ENCODE assay signal across 25 cellular contexts in genomic region chr1:15717418-15718131, GRCh38. TPM values are rescaled to one million over a fixed set of nuclear protein-coding genes. Genes with fewer than 3 reads are reported as not detected.
A peak's percentile ranks its signal among the peaks of the same experiment; 100 is the strongest.
DNase-seq lines count a peak whose midpoint lies in the region; ATAC-seq and TF ChIP-seq lines count a peak whose summit lies in the region.
"Had no signal": no experiment of that assay in that cellular context is flagged by ENCODE, and none has a peak within 500 bp of the region (broad histone marks: within the 10 kb centered on the region; RNA-seq: fewer than 3 reads in every experiment).

No MANE protein-coding gene starts in this region.

- H3K27me3 ChIP-seq in cardiac muscle cell (no peaks in the 10 kb centered on the region), gastroesophageal sphincter (no peaks in the 10 kb centered on the region)
- H3K27me3 ChIP-seq: BLaER1, brain microvascular endothelial cell had no signal

- H3K27me3 Mint-ChIP-seq in nephron progenitor cell (ENCODE audit: low read depth, poor library complexity) = no peaks in the 10 kb centered on the region
- H3K27me3 Mint-ChIP-seq in activated CD8-positive, alpha-beta memory T cell treated with anti-CD3 and anti-CD28 coated beads, Interleukin-2, amount 10 ng/mL, durations not matched to agents 7 days and 5 days = no peaks in the 10 kb centered on the region
- H3K27me3 Mint-ChIP-seq: activated naive CD8-positive, alpha-beta T cell treated with anti-CD3 and anti-CD28 coated beads, Interleukin-2, amount 50 U/mL, for 24 hours had no signal

- no peaks in the 10 kb centered on the region for H3K9me3 Mint-ChIP-seq in nephron progenitor cell
- H3K9me3 Mint-ChIP-seq in activated CD8-positive, alpha-beta memory T cell treated with anti-CD3 and anti-CD28 coated beads, Interleukin-2, amount 10 ng/mL, durations not matched to agents 7 days and 5 days (ENCODE audit: low read depth) = no peaks in the 10 kb centered on the region
- H3K9me3 Mint-ChIP-seq: activated naive CD8-positive, alpha-beta T cell treated with anti-CD3 and anti-CD28 coated beads, Interleukin-2, amount 50 U/mL, for 24 hours; neural crest cell had no signal

- H3K36me3 Mint-ChIP-seq in nephron progenitor cell (ENCODE audit: low read depth) = peaks cover 33% of the 10 kb centered on the region
- H3K36me3 Mint-ChIP-seq in activated CD8-positive, alpha-beta memory T cell treated with anti-CD3 and anti-CD28 coated beads, Interleukin-2, amount 10 ng/mL, durations not matched to agents 7 days and 5 days = peaks cover 7% of the 10 kb centered on the region

- TF ChIP-seq POLR2A in gastroesophageal sphincter (IDR thresholded peaks at IDR 0.05) = no peak

- DNase-seq in cardiac muscle cell (ENCODE audit: low read depth in 1 of 2, low spot score in 1 of 2) (peak in 1 of 2 donors; percentile 69), Right ventricle myocardium inferior (ENCODE audit: missing footprints) (no peak), nephron progenitor cell (no peak), RKO (ENCODE audit: low spot score) (no peak)
- DNase-seq in activated CD8-positive, alpha-beta memory T cell treated with anti-CD3 and anti-CD28 coated beads, Interleukin-2, amount 10 ng/mL, durations not matched to agents 7 days and 5 days = no peak
- DNase-seq: activated CD4-positive, alpha-beta T cell treated with anti-CD3 and anti-CD28 coated beads, Interleukin-2, amount 50 U/mL, for 4 hours; activated effector memory CD4-positive, alpha-beta T cell treated with Interleukin-2 at 50 U/mL for 16 hours; activated naive CD8-positive, alpha-beta T cell treated with anti-CD3 and anti-CD28 coated beads, Interleukin-2, amount 50 U/mL, for 24 hours; brain microvascular endothelial cell; dermis blood vessel endothelial cell; foreskin melanocyte; kidney glomerular epithelial cell; NCI-H1092 treated with DMSO at 0.1 percent for 48 hours; NCI-H2171 treated with DMSO at 0.1 percent for 48 hours; NCI-H748 treated with DMSO at 0.1 percent for 48 hours; T-helper 2 cell had no signal

- 57 to 69% methylated on average over 8 of the region's 11 CpGs for WGBS in gastroesophageal sphincter (ENCODE audit: low coverage in 1 of 2), 2 donors

- H3K4me1 ChIP-seq in cardiac muscle cell (ENCODE audit: low read depth) (peaks cover 27% of the 10 kb centered on the region), gastroesophageal sphincter (peaks cover 0 to 56% (median 11%) of the 10 kb centered on the region in 3 donors)
- H3K4me1 ChIP-seq: A549, BLaER1 had no signal

- TF ChIP-seq EP300 in gastroesophageal sphincter (IDR thresholded peaks at IDR 0.05) = no peak

- intact Hi-C loops in Right ventricle myocardium inferior (cut with DNase I) = loop anchor here (5.0 kb wide), 1 partner anchor 35 kb away; the partner anchor contains the start of gene PLEKHM2

- ATAC-seq in Right ventricle myocardium inferior (no peak), gastroesophageal sphincter (peak; percentile 43), HG03439 (IDR thresholded peaks at IDR 0.05; ENCODE audit: unreplicated experiment) (no peak), GM21390 (IDR thresholded peaks at IDR 0.05; ENCODE audit: unreplicated experiment) (no peak)
- ATAC-seq in activated CD8-positive, alpha-beta memory T cell treated with anti-CD3 and anti-CD28 coated beads, Interleukin-2, amount 10 ng/mL, durations not matched to agents 7 days and 5 days = no peak
- ATAC-seq: A549; activated naive CD8-positive, alpha-beta T cell treated with anti-CD3 and anti-CD28 coated beads, Interleukin-2, amount 50 U/mL, for 24 hours had no signal

- H3K4me3 Mint-ChIP-seq in nephron progenitor cell = no peak overlapping the region
- H3K4me3 Mint-ChIP-seq in activated CD8-positive, alpha-beta memory T cell treated with anti-CD3 and anti-CD28 coated beads, Interleukin-2, amount 10 ng/mL, durations not matched to agents 7 days and 5 days = no peak overlapping the region
- H3K4me3 Mint-ChIP-seq: activated naive CD8-positive, alpha-beta T cell treated with anti-CD3 and anti-CD28 coated beads, Interleukin-2, amount 50 U/mL, for 24 hours; neural crest cell had no signal

- CTCF ChIA-PET in activated CD8-positive, alpha-beta memory T cell treated with anti-CD3 and anti-CD28 coated beads, Interleukin-2, amount 10 ng/mL, durations not matched to agents 7 days and 5 days (lab: Charles Lee) = no interaction called here

- H3K4me1 Mint-ChIP-seq in nephron progenitor cell = peaks cover 7% of the 10 kb centered on the region
- no peaks in the 10 kb centered on the region for H3K4me1 Mint-ChIP-seq in activated CD8-positive, alpha-beta memory T cell treated with anti-CD3 and anti-CD28 coated beads, Interleukin-2, amount 10 ng/mL, durations not matched to agents 7 days and 5 days
- H3K4me1 Mint-ChIP-seq: activated naive CD8-positive, alpha-beta T cell treated with anti-CD3 and anti-CD28 coated beads, Interleukin-2, amount 50 U/mL, for 24 hours; neural crest cell had no signal

- peak overlapping the region; percentile 91 for H3K27ac ChIP-seq in cardiac muscle cell
- H3K27ac ChIP-seq in gastroesophageal sphincter = peak overlapping the region in 3 of 4 donors; percentile 28 to 41 (median 32)
- H3K27ac ChIP-seq: A549, BLaER1, brain microvascular endothelial cell, epithelial cell of prostate had no signal

- TF ChIP-seq CTCF in cardiac muscle cell (IDR thresholded peaks at IDR 0.05; ENCODE audit: low read depth, low read length) = no peak
- TF ChIP-seq CTCF in gastroesophageal sphincter (IDR thresholded peaks at IDR 0.05) = no peak
- no peak for TF ChIP-seq CTCF in nephron progenitor cell (IDR thresholded peaks at IDR 0.05)

- H3K27ac Mint-ChIP-seq in nephron progenitor cell = peak overlapping the region; percentile 42
- no peak overlapping the region for H3K27ac Mint-ChIP-seq in activated CD8-positive, alpha-beta memory T cell treated with anti-CD3 and anti-CD28 coated beads, Interleukin-2, amount 10 ng/mL, durations not matched to agents 7 days and 5 days
- H3K27ac Mint-ChIP-seq: activated naive CD8-positive, alpha-beta T cell treated with anti-CD3 and anti-CD28 coated beads, Interleukin-2, amount 50 U/mL, for 24 hours had no signal

- H3K4me3 ChIP-seq in cardiac muscle cell (no peak overlapping the region), gastroesophageal sphincter (no peak overlapping the region)
- H3K4me3 ChIP-seq: A549, BLaER1 had no signal

- H3K36me3 ChIP-seq in cardiac muscle cell (peaks cover 27% of the 10 kb centered on the region), gastroesophageal sphincter (peaks cover 0 to 68% of the 10 kb centered on the region in 2 donors)

- H3K9me3 ChIP-seq in cardiac muscle cell (ENCODE audit: low read depth) = no peaks in the 10 kb centered on the region
- no peaks in the 10 kb centered on the region for H3K9me3 ChIP-seq in gastroesophageal sphincter
- H3K9me3 ChIP-seq: A549, BLaER1 had no signal

RNA-seq across cellular contexts. Expression of gene SLC25A34, which starts 18.5 kb away (rescaled TPM):
- total RNA-seq in cardiac muscle cell (6.7 and 6.9 TPM in 2 replicates), Right ventricle myocardium inferior (57.2 TPM), gastroesophageal sphincter (1 to 10 TPM in 2 of 4 donors, under 1 TPM in 2; 0.10 to 2.0 (median 1.1) TPM)
- 1.8 and 2.0 TPM in 2 replicates for polyA plus RNA-seq in cardiac muscle cell
- under 1 TPM; 0.82 to 0.88 TPM for total RNA-seq in activated CD8-positive, alpha-beta memory T cell treated with anti-CD3 and anti-CD28 coated beads, Interleukin-2, amount 10 ng/mL, durations not matched to agents 7 days and 5 days

RNA-seq across cellular contexts. Expression of gene TMEM82, which starts 24.7 kb away (rescaled TPM):
- total RNA-seq in cardiac muscle cell (0.51 TPM in 1 of 2 replicates, not detected in the other), Right ventricle myocardium inferior (not detected), gastroesophageal sphincter (not detected)
- not detected in 2 replicates for polyA plus RNA-seq in cardiac muscle cell
- not detected for total RNA-seq in activated CD8-positive, alpha-beta memory T cell treated with anti-CD3 and anti-CD28 coated beads, Interleukin-2, amount 10 ng/mL, durations not matched to agents 7 days and 5 days
- total RNA-seq: dermis blood vessel endothelial cell, neural crest cell, pulmonary artery endothelial cell, SK-MEL-5 had no signal
- polyA plus RNA-seq: A549 had no signal

RNA-seq across cellular contexts. Expression of gene PLEKHM2, which starts 33.5 kb away (rescaled TPM):
- total RNA-seq in cardiac muscle cell = 71.9 and 99.8 TPM in 2 replicates
- 56.8 and 68.3 TPM in 2 replicates for polyA plus RNA-seq in cardiac muscle cell
- total RNA-seq in Right ventricle myocardium inferior = 91.4 TPM
- total RNA-seq in gastroesophageal sphincter = 10 to 100 TPM; 32.1 to 65.2 (median 41.8) TPM
- 10 to 100 TPM; 55.7 to 63.2 TPM for total RNA-seq in activated CD8-positive, alpha-beta memory T cell treated with anti-CD3 and anti-CD28 coated beads, Interleukin-2, amount 10 ng/mL, durations not matched to agents 7 days and 5 days

RNA-seq across cellular contexts. Expression of gene FBLIM1, which starts 41.0 kb away (rescaled TPM):
- total RNA-seq in cardiac muscle cell = 141 and 186 TPM in 2 replicates
- polyA plus RNA-seq in cardiac muscle cell = 91.6 and 157 TPM in 2 replicates
- total RNA-seq in Right ventricle myocardium inferior = 97.6 TPM
- 100 to 1,000 TPM in 1 of 4 donors, 10 to 100 TPM in 3; 40.4 to 106 (median 47.0) TPM for total RNA-seq in gastroesophageal sphincter
- total RNA-seq in activated CD8-positive, alpha-beta memory T cell treated with anti-CD3 and anti-CD28 coated beads, Interleukin-2, amount 10 ng/mL, durations not matched to agents 7 days and 5 days = not detected
